8 cellular contexts compared by ENCODE assay signal in the genomic region with DNA sequence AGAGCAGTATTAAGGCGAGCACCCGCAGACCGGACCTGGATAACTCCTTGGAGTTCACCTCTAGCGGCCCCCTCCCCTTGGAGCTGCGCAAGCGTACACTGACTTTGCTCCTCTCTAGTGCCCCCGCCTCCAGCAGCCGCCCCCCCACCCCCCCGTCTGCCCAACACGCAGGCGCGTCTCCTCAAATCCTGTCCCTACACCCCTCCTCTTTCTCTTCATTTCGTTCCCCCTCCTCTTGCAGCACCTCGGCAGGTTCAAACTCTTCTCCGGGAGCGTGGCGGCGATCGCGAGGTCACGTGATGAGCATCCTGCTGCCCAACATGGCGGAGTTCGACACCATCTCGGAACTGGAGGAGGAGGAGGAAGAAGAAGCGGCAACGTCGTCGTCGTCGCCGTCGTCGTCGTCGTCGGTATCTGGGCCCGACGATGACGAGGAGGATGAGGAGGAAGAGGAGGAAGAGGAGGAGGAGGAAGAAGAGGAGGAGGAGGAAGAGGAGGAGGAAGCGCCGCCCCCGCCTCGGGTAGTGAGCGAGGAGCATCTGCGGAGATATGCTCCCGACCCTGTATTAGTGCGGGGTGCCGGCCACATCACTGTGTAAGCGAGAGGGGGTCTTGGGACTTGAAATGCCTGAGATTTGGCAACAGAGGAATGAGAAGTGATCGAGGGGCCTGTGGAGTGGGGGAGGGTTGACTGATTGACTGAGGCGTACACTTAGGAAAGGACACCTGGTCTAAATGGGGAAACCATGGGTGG. TPM values are rescaled to one million over a fixed set of nuclear protein-coding genes. Genes with fewer than 3 reads are reported as not detected.
A peak's percentile ranks its signal among the peaks of the same experiment; 100 is the strongest.
DNase-seq lines count a peak whose midpoint lies in the region; ATAC-seq and TF ChIP-seq lines count a peak whose summit lies in the region.

CHIC1 (plus strand) TSS at position 212 of the 754 bp plus-strand sequence; CDS start at position 300, 88 bp downstream.

- H3K36me3 Mint-ChIP-seq in Calu3 (ENCODE audit: insufficient read depth, unreplicated experiment) (peaks cover 15% of the 10 kb centered on the region), IgD-negative memory B cell (no peaks in the 10 kb centered on the region)

- peak within 1 kb of the TSS; percentile 66 to 100 for H3K4me3 ChIP-seq in gastroesophageal sphincter

- no TSS peak for BruUV-seq in Calu3 (replicated peaks; lab: Mats Ljungman, UMichigan)

- CTCF ChIA-PET in Calu3 (lab: Charles Lee) = no interaction called here

- H3K27ac ChIP-seq in gastroesophageal sphincter (peak within 1 kb of the TSS; percentile 83 to 94 (median 90)), substantia nigra (ENCODE audit: low read depth, low read length, poor library complexity, severe bottlenecking) (peak within 1 kb of the TSS; percentile 84)

- H3K4me1 Mint-ChIP-seq in Calu3 (ENCODE audit: low read depth, unreplicated experiment) (peaks cover 8% of the 10 kb centered on the region), IgD-negative memory B cell (peaks cover 4 to 11% (median 9%) of the 10 kb centered on the region in 3 donors)

- WGBS in gastroesophageal sphincter (ENCODE audit: low coverage in 1 of 2), 2 donors = 0 to 22% methylated on average over 9 to 12 of the region's 51 CpGs

- no peaks in the 10 kb centered on the region for H3K9me3 ChIP-seq in gastroesophageal sphincter

- H3K27me3 Mint-ChIP-seq in Calu3 (ENCODE audit: unreplicated experiment) = no peaks in the 10 kb centered on the region
- H3K27me3 Mint-ChIP-seq in IgD-negative memory B cell = no peaks in the 10 kb centered on the region

- peak within 1 kb of the TSS; percentile 47 for H3K27ac Mint-ChIP-seq in Calu3 (ENCODE audit: unreplicated experiment)
- H3K27ac Mint-ChIP-seq in IgD-negative memory B cell = peak within 1 kb of the TSS; percentile 81 to 99 (median 98)

- H3K4me3 Mint-ChIP-seq in Calu3 (ENCODE audit: low read depth, unreplicated experiment) (peak within 1 kb of the TSS; percentile 71), IgD-negative memory B cell (peak within 1 kb of the TSS; percentile 85 to 99 (median 97))

- H3K36me3 ChIP-seq in gastroesophageal sphincter = no peaks in the 10 kb centered on the region

- no peak for TF ChIP-seq EP300 in gastroesophageal sphincter (IDR thresholded peaks at IDR 0.05)

- no peaks in the 10 kb centered on the region for H3K27me3 ChIP-seq in gastroesophageal sphincter

- intact Hi-C loops in Calu3 (cut with micrococcal nuclease; ENCODE audit: unreplicated experiment) = no loop called here

- ATAC-seq in GM21447 (IDR thresholded peaks at IDR 0.05; ENCODE audit: unreplicated experiment) (peak; percentile 70), gastroesophageal sphincter (peak; percentile 80)

- TF ChIP-seq CTCF in Calu3 (IDR thresholded peaks at IDR 0.05; ENCODE audit: unreplicated experiment) (no peak), gastroesophageal sphincter (IDR thresholded peaks at IDR 0.05) (no peak)

- peaks cover 0 to 27% (median 0%) of the 10 kb centered on the region in 3 donors for H3K4me1 ChIP-seq in gastroesophageal sphincter

- TF ChIP-seq POLR2A in Raji (IDR thresholded peaks at IDR 0.05; ENCODE audit: insufficient read depth, low read depth, low read length) (peak; percentile 43; the same call in 1 of the 2 replicates), gastroesophageal sphincter (IDR thresholded peaks at IDR 0.05) (no peak)

- DNase-seq in Calu3 (peak; percentile 43), nucleus accumbens (lab: John Stamatoyannopoulos, UW) (peak; percentile 2 to 89 (median 56)), substantia nigra (lab: John Stamatoyannopoulos, UW) (peak; percentile 2 to 83 (median 49))
- peak; percentile 69 for DNase-seq in activated naive CD4-positive, alpha-beta T cell treated with Interleukin-2 at 50 U/mL for 16 hours

- no peaks in the 10 kb centered on the region for H3K9me3 Mint-ChIP-seq in Calu3 (ENCODE audit: low read depth, unreplicated experiment)
- H3K9me3 Mint-ChIP-seq in IgD-negative memory B cell = peaks cover 0 to 3% (median 0%) of the 10 kb centered on the region in 3 donors

RNA-seq across cellular contexts. Expression of gene CHIC1, which starts in this region (rescaled TPM):
- total RNA-seq in Calu3 (2022) (7.8 and 8.5 TPM in 2 replicates), gastroesophageal sphincter (10 to 100 TPM; 13.5 to 23.2 (median 14.8) TPM)
- 3.4 TPM for polyA plus RNA-seq in IgD-negative memory B cell

Comparison
In these comparisons a context has a peak if more than half of its experiments do, and no peak if none do; other contexts are left out.
1. Peak in every context shown above with its lines: DNase-seq, ATAC-seq, H3K4me3 ChIP-seq and H3K27ac ChIP-seq.